1 cellular context compared by ENCODE assay signal in the genomic region with DNA sequence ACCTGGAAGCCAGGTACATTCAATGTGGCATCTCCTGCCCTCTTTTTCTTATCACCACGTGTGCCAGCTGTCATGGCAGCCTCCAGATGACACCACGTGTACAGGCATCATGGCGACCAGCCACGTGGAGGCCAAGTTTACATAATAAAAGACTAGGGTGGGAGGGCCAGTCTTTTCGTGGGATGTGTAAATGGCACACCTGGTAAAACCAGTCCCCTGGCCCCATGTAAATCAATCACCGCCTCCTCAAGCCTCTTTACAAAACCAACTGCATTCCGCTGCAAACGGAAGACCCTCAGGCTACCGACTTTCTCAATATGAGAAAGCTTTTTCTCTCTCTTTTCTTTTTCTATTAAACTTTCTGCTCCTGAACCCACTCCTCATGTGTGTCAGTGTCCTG.
A peak's percentile ranks its signal among the peaks of the same experiment; 100 is the strongest.
TF ChIP-seq lines count a peak whose summit lies in the region.

No MANE protein-coding gene starts in this region.

TF ChIP-seq in WTC11, 78 proteins besides CTCF, POLR2A, EP300 and RAD21 (continued from another document):
- TF ChIP-seq, protein P1, sequence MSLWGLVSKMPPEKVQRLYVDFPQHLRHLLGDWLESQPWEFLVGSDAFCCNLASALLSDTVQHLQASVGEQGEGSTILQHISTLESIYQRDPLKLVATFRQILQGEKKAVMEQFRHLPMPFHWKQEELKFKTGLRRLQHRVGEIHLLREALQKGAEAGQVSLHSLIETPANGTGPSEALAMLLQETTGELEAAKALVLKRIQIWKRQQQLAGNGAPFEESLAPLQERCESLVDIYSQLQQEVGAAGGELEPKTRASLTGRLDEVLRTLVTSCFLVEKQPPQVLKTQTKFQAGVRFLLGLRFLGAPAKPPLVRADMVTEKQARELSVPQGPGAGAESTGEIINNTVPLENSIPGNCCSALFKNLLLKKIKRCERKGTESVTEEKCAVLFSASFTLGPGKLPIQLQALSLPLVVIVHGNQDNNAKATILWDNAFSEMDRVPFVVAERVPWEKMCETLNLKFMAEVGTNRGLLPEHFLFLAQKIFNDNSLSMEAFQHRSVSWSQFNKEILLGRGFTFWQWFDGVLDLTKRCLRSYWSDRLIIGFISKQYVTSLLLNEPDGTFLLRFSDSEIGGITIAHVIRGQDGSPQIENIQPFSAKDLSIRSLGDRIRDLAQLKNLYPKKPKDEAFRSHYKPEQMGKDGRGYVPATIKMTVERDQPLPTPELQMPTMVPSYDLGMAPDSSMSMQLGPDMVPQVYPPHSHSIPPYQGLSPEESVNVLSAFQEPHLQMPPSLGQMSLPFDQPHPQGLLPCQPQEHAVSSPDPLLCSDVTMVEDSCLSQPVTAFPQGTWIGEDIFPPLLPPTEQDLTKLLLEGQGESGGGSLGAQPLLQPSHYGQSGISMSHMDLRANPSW (CRISPR knock-in tag; conservative IDR thresholded peaks at IDR 0.05; ENCODE audit: low read depth): no peak
- TF ChIP-seq, protein P2, sequence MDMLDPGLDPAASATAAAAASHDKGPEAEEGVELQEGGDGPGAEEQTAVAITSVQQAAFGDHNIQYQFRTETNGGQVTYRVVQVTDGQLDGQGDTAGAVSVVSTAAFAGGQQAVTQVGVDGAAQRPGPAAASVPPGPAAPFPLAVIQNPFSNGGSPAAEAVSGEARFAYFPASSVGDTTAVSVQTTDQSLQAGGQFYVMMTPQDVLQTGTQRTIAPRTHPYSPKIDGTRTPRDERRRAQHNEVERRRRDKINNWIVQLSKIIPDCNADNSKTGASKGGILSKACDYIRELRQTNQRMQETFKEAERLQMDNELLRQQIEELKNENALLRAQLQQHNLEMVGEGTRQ (CRISPR knock-in tag; IDR thresholded peaks at IDR 0.05): peak; percentile 89
- TF ChIP-seq RELA (CRISPR knock-in tag; IDR thresholded peaks at IDR 0.05; ENCODE audit: borderline replicate concordance) (no peak), TCF7 (CRISPR knock-in tag; IDR thresholded peaks at IDR 0.05; ENCODE audit: low read depth) (no peak), GABPB1 (CRISPR knock-in tag; IDR thresholded peaks at IDR 0.05) (no peak), ZNF396 (CRISPR knock-in tag; IDR thresholded peaks at IDR 0.05; ENCODE audit: borderline replicate concordance) (no peak), SOX15 (CRISPR knock-in tag; IDR thresholded peaks at IDR 0.05) (no peak), ZNF138 (CRISPR knock-in tag; conservative IDR thresholded peaks at IDR 0.05) (no peak)
- TF ChIP-seq, protein P3, sequence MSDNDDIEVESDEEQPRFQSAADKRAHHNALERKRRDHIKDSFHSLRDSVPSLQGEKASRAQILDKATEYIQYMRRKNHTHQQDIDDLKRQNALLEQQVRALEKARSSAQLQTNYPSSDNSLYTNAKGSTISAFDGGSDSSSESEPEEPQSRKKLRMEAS (CRISPR knock-in tag; IDR thresholded peaks at IDR 0.05): peak; percentile 99
- TF ChIP-seq, protein P4, sequence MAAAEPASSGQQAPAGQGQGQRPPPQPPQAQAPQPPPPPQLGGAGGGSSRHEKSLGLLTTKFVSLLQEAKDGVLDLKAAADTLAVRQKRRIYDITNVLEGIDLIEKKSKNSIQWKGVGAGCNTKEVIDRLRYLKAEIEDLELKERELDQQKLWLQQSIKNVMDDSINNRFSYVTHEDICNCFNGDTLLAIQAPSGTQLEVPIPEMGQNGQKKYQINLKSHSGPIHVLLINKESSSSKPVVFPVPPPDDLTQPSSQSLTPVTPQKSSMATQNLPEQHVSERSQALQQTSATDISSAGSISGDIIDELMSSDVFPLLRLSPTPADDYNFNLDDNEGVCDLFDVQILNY (CRISPR knock-in tag; IDR thresholded peaks at IDR 0.05): no peak
- TF ChIP-seq, protein P5, sequence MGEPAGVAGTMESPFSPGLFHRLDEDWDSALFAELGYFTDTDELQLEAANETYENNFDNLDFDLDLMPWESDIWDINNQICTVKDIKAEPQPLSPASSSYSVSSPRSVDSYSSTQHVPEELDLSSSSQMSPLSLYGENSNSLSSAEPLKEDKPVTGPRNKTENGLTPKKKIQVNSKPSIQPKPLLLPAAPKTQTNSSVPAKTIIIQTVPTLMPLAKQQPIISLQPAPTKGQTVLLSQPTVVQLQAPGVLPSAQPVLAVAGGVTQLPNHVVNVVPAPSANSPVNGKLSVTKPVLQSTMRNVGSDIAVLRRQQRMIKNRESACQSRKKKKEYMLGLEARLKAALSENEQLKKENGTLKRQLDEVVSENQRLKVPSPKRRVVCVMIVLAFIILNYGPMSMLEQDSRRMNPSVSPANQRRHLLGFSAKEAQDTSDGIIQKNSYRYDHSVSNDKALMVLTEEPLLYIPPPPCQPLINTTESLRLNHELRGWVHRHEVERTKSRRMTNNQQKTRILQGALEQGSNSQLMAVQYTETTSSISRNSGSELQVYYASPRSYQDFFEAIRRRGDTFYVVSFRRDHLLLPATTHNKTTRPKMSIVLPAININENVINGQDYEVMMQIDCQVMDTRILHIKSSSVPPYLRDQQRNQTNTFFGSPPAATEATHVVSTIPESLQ (CRISPR knock-in tag; IDR thresholded peaks at IDR 0.05): no peak
